ENCODE assay signal across 9 cellular contexts in genomic region chr17:10327640-10328039, GRCh38. TPM values are rescaled to one million over a fixed set of nuclear protein-coding genes. Genes with fewer than 3 reads are reported as not detected.
DNase-seq lines count a peak whose midpoint lies in the region; ATAC-seq lines count a peak whose summit lies in the region.
"Had no signal": no experiment of that assay in that cellular context is flagged by ENCODE, and none has a peak within 500 bp of the region (broad histone marks: within the 10 kb centered on the region; RNA-seq: fewer than 3 reads in every experiment).

No MANE protein-coding gene starts in this region.

- no peak overlapping the region for H3K4me3 Mint-ChIP-seq in memory B cell
- no peak overlapping the region for H3K4me3 Mint-ChIP-seq in activated T-helper 17 cell treated with anti-CD3 and anti-CD28 coated beads, Interleukin-2, amount 50 U/mL, for 72 hours

- peaks cover 6% of the 10 kb centered on the region for H3K27me3 Mint-ChIP-seq in memory B cell
- H3K27me3 Mint-ChIP-seq in activated T-helper 17 cell treated with anti-CD3 and anti-CD28 coated beads, Interleukin-2, amount 50 U/mL, for 72 hours: no peaks in the 10 kb centered on the region

- H3K27ac Mint-ChIP-seq in memory B cell: no peak overlapping the region
- no peak overlapping the region for H3K27ac Mint-ChIP-seq in activated T-helper 17 cell treated with anti-CD3 and anti-CD28 coated beads, Interleukin-2, amount 50 U/mL, for 72 hours

- H3K36me3 Mint-ChIP-seq in memory B cell: no peaks in the 10 kb centered on the region
- H3K36me3 Mint-ChIP-seq in activated T-helper 17 cell treated with anti-CD3 and anti-CD28 coated beads, Interleukin-2, amount 50 U/mL, for 72 hours (ENCODE audit: low read depth): no peaks in the 10 kb centered on the region

- peaks cover 1% of the 10 kb centered on the region for H3K9me3 Mint-ChIP-seq in memory B cell
- no peaks in the 10 kb centered on the region for H3K9me3 Mint-ChIP-seq in activated T-helper 17 cell treated with anti-CD3 and anti-CD28 coated beads, Interleukin-2, amount 50 U/mL, for 72 hours

- H3K4me1 Mint-ChIP-seq in memory B cell: peaks cover 3% of the 10 kb centered on the region
- H3K4me1 Mint-ChIP-seq in activated T-helper 17 cell treated with anti-CD3 and anti-CD28 coated beads, Interleukin-2, amount 50 U/mL, for 72 hours: peaks cover 4% of the 10 kb centered on the region

- DNase-seq in CMK (ENCODE audit: low read depth) (peak; percentile 58), HCEC 1CT (peak; percentile 25), NCI-H524 treated with DMSO at 0.1 percent for 48 hours (lab: John Stamatoyannopoulos, UW) (peak; percentile 10), memory B cell (ENCODE audit: low spot score in 2 of 2) (peak; percentile 42 to 63)
- DNase-seq in activated CD4-positive, alpha-beta T cell treated with anti-CD3 and anti-CD28 coated beads, Interleukin-2, amount 50 U/mL, for 4 hours: peak; percentile 21 to 45
- peak; percentile 49 for DNase-seq in effector CD4-positive, alpha-beta T cell
- peak; percentile 66 for DNase-seq in stimulated activated CD8-positive, alpha-beta memory T cell treated with anti-CD3 and anti-CD28 coated beads, Interleukin-15, amount 100 ng/mL, for 24 hours (ENCODE audit: low read depth)

- ATAC-seq in memory B cell (ENCODE audit: low read depth): no peak
- ATAC-seq in activated T-helper 17 cell treated with anti-CD3 and anti-CD28 coated beads, Interleukin-2, amount 50 U/mL, for 72 hours (replicated peaks): no peak

RNA-seq across cellular contexts. Expression of gene MYH13, which starts 45.2 kb away (rescaled TPM):
- total RNA-seq in activated T-helper 17 cell treated with anti-CD3 and anti-CD28 coated beads, Interleukin-2, amount 50 U/mL, for 72 hours: not detected
- total RNA-seq: activated CD8-positive, alpha-beta memory T cell treated with anti-CD3 and anti-CD28 coated beads for 36 hours had no signal

Comparison
In these comparisons a context has a peak if more than half of its experiments do, and no peak if none do; other contexts are left out.
1. DNase-seq: peak in every context shown above with its lines; median percentile 66 in stimulated activated CD8-positive, alpha-beta memory T cell treated with anti-CD3 and anti-CD28 coated beads, Interleukin-15, amount 100 ng/mL, for 24 hours; 58 in CMK; 52 in memory B cell; 49 in effector CD4-positive, alpha-beta T cell; 33 in activated CD4-positive, alpha-beta T cell treated with anti-CD3 and anti-CD28 coated beads, Interleukin-2, amount 50 U/mL, for 4 hours; 25 in HCEC 1CT; 10 in NCI-H524 treated with DMSO at 0.1 percent for 48 hours.